1 cellular context compared by ENCODE assay signal in the genomic region with DNA sequence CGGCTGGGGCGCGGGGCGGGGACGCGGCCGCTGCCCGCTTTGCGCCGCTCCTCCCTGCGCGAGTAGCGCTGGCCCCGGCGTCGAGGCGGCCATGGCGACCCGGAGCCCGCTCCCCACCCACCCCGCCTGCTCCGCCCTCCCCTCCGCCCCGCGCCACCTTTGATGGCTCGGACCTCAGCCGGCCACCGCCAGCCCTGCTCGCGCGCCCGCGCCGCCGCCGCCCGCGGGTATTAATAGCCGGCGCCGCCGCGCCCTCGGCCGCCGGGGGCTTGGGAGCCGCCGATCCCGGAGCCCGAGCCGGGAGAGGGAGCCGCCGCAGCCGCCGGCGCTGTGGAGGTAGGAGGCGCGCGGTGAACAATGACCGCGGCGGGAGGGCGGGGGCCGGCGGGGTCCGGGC.
TF ChIP-seq lines count a peak whose summit lies in the region.

No MANE protein-coding gene starts in this region.

TF ChIP-seq in HepG2, 621 proteins besides CTCF, POLR2A, EP300 and RAD21 (continued from another document):
- TF ChIP-seq, protein P1, sequence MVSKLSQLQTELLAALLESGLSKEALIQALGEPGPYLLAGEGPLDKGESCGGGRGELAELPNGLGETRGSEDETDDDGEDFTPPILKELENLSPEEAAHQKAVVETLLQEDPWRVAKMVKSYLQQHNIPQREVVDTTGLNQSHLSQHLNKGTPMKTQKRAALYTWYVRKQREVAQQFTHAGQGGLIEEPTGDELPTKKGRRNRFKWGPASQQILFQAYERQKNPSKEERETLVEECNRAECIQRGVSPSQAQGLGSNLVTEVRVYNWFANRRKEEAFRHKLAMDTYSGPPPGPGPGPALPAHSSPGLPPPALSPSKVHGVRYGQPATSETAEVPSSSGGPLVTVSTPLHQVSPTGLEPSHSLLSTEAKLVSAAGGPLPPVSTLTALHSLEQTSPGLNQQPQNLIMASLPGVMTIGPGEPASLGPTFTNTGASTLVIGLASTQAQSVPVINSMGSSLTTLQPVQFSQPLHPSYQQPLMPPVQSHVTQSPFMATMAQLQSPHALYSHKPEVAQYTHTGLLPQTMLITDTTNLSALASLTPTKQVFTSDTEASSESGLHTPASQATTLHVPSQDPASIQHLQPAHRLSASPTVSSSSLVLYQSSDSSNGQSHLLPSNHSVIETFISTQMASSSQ (IDR thresholded peaks at IDR 0.05; ENCODE audit: low read depth) = no peak
- TF ChIP-seq, protein P1 (CRISPR knock-in tag; IDR thresholded peaks at IDR 0.05; ENCODE audit: borderline replicate concordance) = no peak
- TF ChIP-seq, protein P2, sequence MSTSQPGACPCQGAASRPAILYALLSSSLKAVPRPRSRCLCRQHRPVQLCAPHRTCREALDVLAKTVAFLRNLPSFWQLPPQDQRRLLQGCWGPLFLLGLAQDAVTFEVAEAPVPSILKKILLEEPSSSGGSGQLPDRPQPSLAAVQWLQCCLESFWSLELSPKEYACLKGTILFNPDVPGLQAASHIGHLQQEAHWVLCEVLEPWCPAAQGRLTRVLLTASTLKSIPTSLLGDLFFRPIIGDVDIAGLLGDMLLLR (CRISPR knock-in tag; IDR thresholded peaks at IDR 0.05) = no peak
- TF ChIP-seq AHR (CRISPR knock-in tag; IDR thresholded peaks at IDR 0.05) (no peak), HNF4A (CRISPR knock-in tag; IDR thresholded peaks at IDR 0.05) (no peak)
- TF ChIP-seq, protein P3, sequence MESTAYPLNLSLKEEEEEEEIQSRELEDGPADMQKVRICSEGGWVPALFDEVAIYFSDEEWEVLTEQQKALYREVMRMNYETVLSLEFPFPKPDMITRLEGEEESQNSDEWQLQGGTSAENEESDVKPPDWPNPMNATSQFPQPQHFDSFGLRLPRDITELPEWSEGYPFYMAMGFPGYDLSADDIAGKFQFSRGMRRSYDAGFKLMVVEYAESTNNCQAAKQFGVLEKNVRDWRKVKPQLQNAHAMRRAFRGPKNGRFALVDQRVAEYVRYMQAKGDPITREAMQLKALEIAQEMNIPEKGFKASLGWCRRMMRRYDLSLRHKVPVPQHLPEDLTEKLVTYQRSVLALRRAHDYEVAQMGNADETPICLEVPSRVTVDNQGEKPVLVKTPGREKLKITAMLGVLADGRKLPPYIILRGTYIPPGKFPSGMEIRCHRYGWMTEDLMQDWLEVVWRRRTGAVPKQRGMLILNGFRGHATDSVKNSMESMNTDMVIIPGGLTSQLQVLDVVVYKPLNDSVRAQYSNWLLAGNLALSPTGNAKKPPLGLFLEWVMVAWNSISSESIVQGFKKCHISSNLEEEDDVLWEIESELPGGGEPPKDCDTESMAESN (CRISPR knock-in tag; conservative IDR thresholded peaks at IDR 0.05) = no peak
